ENCODE assay signal across 18 cellular contexts in the genomic region with DNA sequence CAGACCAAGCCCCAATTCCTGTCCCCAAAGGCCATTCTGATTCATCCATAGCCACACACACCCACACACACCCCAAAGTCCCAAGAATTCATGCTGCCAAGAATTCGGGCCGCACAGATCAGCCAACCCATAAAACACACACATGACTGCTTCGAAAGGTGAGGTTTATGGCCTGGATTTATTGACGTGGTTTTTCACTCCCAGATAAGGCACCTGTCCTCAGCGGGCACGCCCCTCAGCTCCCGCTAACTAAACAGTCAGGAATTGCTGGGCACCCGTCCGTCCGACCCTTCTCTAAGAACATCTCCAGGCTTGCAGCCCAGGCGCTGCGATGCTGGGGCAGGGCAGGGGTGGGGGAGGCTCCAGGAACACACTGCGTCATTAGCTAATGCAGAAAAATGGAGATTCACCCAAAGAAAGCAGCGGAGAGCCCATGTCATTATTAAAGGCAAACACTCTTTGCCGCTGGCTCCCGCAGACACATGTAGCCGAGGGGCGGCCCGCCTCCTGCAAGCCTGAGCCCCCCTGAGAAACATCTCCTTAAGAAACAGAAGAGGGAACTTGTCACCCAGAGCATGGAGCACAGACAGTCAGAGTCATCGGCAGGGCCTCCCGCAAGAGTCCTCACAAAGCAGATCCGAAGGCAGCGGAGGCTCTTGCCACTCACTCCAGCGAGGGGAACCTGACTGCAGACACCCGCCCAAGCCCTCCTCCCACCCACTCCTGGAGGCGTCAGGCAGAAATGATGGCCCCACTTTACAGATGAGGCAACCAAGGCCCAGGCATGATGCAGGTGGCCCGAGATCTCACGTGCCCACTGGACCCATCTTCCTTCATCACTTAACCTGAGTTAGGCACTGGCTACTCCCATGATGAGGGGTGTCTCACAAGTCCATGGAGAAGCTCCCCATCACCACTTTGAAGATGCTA. TPM values are rescaled to one million over a fixed set of nuclear protein-coding genes. Genes with fewer than 3 reads are reported as not detected.
A peak's percentile ranks its signal among the peaks of the same experiment; 100 is the strongest.
DNase-seq lines count a peak whose midpoint lies in the region; ATAC-seq, FAIRE-seq and TF ChIP-seq lines count a peak whose summit lies in the region.
"Had no signal": no experiment of that assay in that cellular context is flagged by ENCODE, and none has a peak within 500 bp of the region (broad histone marks: within the 10 kb centered on the region; RNA-seq: fewer than 3 reads in every experiment).

No MANE protein-coding gene starts in this region.

- peak; percentile 31 for FAIRE-seq in GM12891 (lab: Jason Lieb, UNC)
- FAIRE-seq: GM12892, RCC 7860 had no signal

- H3K27me3 Mint-ChIP-seq in progenitor cell of endocrine pancreas = no peaks in the 10 kb centered on the region

- peaks cover 44% of the 10 kb centered on the region for H3K4me1 Mint-ChIP-seq in progenitor cell of endocrine pancreas (ENCODE audit: low read depth)

- no peaks in the 10 kb centered on the region for H3K9me3 Mint-ChIP-seq in progenitor cell of endocrine pancreas (ENCODE audit: low read depth)
- H3K9me3 Mint-ChIP-seq: T-helper 2 cell treated with Interferon-gamma antibody and Interleukin-4, amounts not matched to agents 5 μg/mL and 100 μg/mL, for 36 hours had no signal

- no peaks in the 10 kb centered on the region for H3K9me3 ChIP-seq in Peyer's patch
- no peaks in the 10 kb centered on the region for H3K9me3 ChIP-seq in hepatocyte (ENCODE audit: low read depth)
- H3K9me3 ChIP-seq: tibial nerve had no signal

- WGBS in hepatocyte (ENCODE audit: low lambda C conversion rate, missing lambda C conversion rate) = 65% methylated on average over 28 of the region's 28 CpGs

- ATAC-seq in activated CD4-positive, CD25-positive, alpha-beta regulatory T cell treated with anti-CD3 and anti-CD28 coated beads, Interleukin-2, amount 50 U/mL, for 24 hours = no peak

- no peak for TF ChIP-seq POLR2A in GM12891 (IDR thresholded peaks at IDR 0.05; ENCODE audit: low read depth, low read length)
- peak in 1 of 2 donors; percentile 72 for TF ChIP-seq POLR2A in Peyer's patch (IDR thresholded peaks at IDR 0.05)

- H3K36me3 Mint-ChIP-seq in progenitor cell of endocrine pancreas (ENCODE audit: insufficient read depth) = peaks cover 2% of the 10 kb centered on the region

- peaks cover 95% of the 10 kb centered on the region for H3K79me2 ChIP-seq in hepatocyte

- peak overlapping the region; percentile 66 for H3K4me2 ChIP-seq in hepatocyte

- no peaks in the 10 kb centered on the region for H3K27me3 ChIP-seq in Peyer's patch
- H3K27me3 ChIP-seq in hepatocyte = no peaks in the 10 kb centered on the region
- H3K27me3 ChIP-seq: tibial nerve had no signal

- no peaks in the 10 kb centered on the region for H3K36me3 ChIP-seq in Peyer's patch
- no peaks in the 10 kb centered on the region for H3K36me3 ChIP-seq in hepatocyte (replicated peaks; ENCODE audit: insufficient read depth, low read depth)
- H3K36me3 ChIP-seq: tibial nerve had no signal

- H3K27ac Mint-ChIP-seq in progenitor cell of endocrine pancreas = peak overlapping the region; percentile 24
- H3K27ac Mint-ChIP-seq: T-helper 2 cell treated with Interferon-gamma antibody and Interleukin-4, amounts not matched to agents 5 μg/mL and 100 μg/mL, for 36 hours had no signal

- no peak overlapping the region for H2AFZ ChIP-seq in hepatocyte

- H3K4me3 ChIP-seq in Peyer's patch (peak overlapping the region in 2 of 4 donors; percentile 20 to 41), hepatocyte (no peak overlapping the region)
- H3K4me3 ChIP-seq: tibial nerve had no signal

- peaks cover 78% of the 10 kb centered on the region for H4K20me1 ChIP-seq in hepatocyte (ENCODE audit: insufficient read depth, poor library complexity, severe bottlenecking)

- H3K27ac ChIP-seq in Peyer's patch (peak overlapping the region; percentile 58 to 97 (median 68)), hepatocyte (peak overlapping the region; percentile 95)

- H3K4me3 Mint-ChIP-seq in progenitor cell of endocrine pancreas (ENCODE audit: low read depth) = no peak overlapping the region
- H3K4me3 Mint-ChIP-seq: T-helper 2 cell treated with Interferon-gamma antibody and Interleukin-4, amounts not matched to agents 5 μg/mL and 100 μg/mL, for 36 hours had no signal

- TF ChIP-seq CTCF in Peyer's patch (IDR thresholded peaks at IDR 0.05) (no peak), hepatocyte (IDR thresholded peaks at IDR 0.05; ENCODE audit: poor library complexity) (no peak), progenitor cell of endocrine pancreas (IDR thresholded peaks at IDR 0.05; ENCODE audit: unreplicated experiment) (no peak)

- peaks cover 18 to 45% (median 24%) of the 10 kb centered on the region in 4 donors for H3K4me1 ChIP-seq in Peyer's patch
- H3K4me1 ChIP-seq in hepatocyte (ENCODE audit: insufficient read depth) = peaks cover 49% of the 10 kb centered on the region

- H3K9me2 ChIP-seq in hepatocyte (replicated peaks; ENCODE audit: insufficient read depth) = no peaks in the 10 kb centered on the region

- DNase-seq in GM12891 (ENCODE audit: insufficient read length, low spot score) = no peak
- peak in 2 of 3 donors; percentile 88 to 90 for DNase-seq in Peyer's patch
- peak; percentile 84 for DNase-seq in hepatocyte (ENCODE audit: low spot score)
- no peak for DNase-seq in progenitor cell of endocrine pancreas (ENCODE audit: low spot score, unreplicated experiment)
- DNase-seq in dermis blood vessel endothelial cell = no peak
- DNase-seq in DMS53 (lab: John Stamatoyannopoulos, UW) = no peak
- DNase-seq in hypothalamus (lab: John Stamatoyannopoulos, UW) = no peak
- DNase-seq: activated CD4-positive, alpha-beta T cell treated with anti-CD3 and anti-CD28 coated beads, Interleukin-2, amount 50 U/mL, for 1 hour; anterior cingulate cortex; C1 segment of cervical spinal cord; NCI-H1092; NCI-H345; stimulated activated CD8-positive, alpha-beta memory T cell treated with anti-CD3 and anti-CD28 coated beads, Interleukin-4, amount 100 ng/mL, for 48 hours had no signal

TF ChIP-seq in GM12891, 5 proteins besides CTCF, POLR2A, EP300 and RAD21:
- no peak for TF ChIP-seq SPI1 (IDR thresholded peaks at IDR 0.05; ENCODE audit: low read depth, low read length)
- TF ChIP-seq POU2F2 (IDR thresholded peaks at IDR 0.05; ENCODE audit: low read depth, low read length) = no peak
- no peak for TF ChIP-seq TAF1 (IDR thresholded peaks at IDR 0.05; ENCODE audit: low read depth, low read length)

RNA-seq across cellular contexts. Expression of a gene that starts 19.8 kb away (rescaled TPM):
- 25.3 TPM for polyA plus RNA-seq in GM12891 (2012; ENCODE audit: low read depth, missing spikeins)
- total RNA-seq in Peyer's patch = 10 to 100 TPM; 47.9 to 61.8 (median 58.9) TPM
- total RNA-seq in hepatocyte = 22.2 and 24.9 TPM in 2 replicates
- 27.5 and 27.7 TPM in 2 replicates for polyA plus RNA-seq in hepatocyte
- total RNA-seq in progenitor cell of endocrine pancreas = 80.6 and 82.8 TPM in 2 replicates
- 19.6 and 22.7 TPM in 2 replicates for total RNA-seq in dermis blood vessel endothelial cell

RNA-seq across cellular contexts. Expression of a gene that starts 53.0 kb away (rescaled TPM):
- 6.2 TPM for polyA plus RNA-seq in GM12891 (2012; ENCODE audit: low read depth, missing spikeins)
- total RNA-seq in Peyer's patch (10 to 100 TPM in 1 of 4 donors, 1 to 10 TPM in 3; 1.4 to 11.6 (median 2.3) TPM), hepatocyte (13.4 and 14.9 TPM in 2 replicates), progenitor cell of endocrine pancreas (21.8 and 28.0 TPM in 2 replicates), dermis blood vessel endothelial cell (5.4 and 15.8 TPM in 2 replicates)
- 13.3 and 13.4 TPM in 2 replicates for polyA plus RNA-seq in hepatocyte

Comparison
In these comparisons a context has a peak if more than half of its experiments do, and no peak if none do; other contexts are left out.
1. DNase-seq: peak in Peyer's patch (2 of 3) and hepatocyte (single experiment); none in GM12891 (single experiment), progenitor cell of endocrine pancreas (single experiment), dermis blood vessel endothelial cell (single experiment), DMS53 (single experiment) and hypothalamus (0 of 51).